19 cellular contexts compared by ENCODE assay signal in the genomic region with DNA sequence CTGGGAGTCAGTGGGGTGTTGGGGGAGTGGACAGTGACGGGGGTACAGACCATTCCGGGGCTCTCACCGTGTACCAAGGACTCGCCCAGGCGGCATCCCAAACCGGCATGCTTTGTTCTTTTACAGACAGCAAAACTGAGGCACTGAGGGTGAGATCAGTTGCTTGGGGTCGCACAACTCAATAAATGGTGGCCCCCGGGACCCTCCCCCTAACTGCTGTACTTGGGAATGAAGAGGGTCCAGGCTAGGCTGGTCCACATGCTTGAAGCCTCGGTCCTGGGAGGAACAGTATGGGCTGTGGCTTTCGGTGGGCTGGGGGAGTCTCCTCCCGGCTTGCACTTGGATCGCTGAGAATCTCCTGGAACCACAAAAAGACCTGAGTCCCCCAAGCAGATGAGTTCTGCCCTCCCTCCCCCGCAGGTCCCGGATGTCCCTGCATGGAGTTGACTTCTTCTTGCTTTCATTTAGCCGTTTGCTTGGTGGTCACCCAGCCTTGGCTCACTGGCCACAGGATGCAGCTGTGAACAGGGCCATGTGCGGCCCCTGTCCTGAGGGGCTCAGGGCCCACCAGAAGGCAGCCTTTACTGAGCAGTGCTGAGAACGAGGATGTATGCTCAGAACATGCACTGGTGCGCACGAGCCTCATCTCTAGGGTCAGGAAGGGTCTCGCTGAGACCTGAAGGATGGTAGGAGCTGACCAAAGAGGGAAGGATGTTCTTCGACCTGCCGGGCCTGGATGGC. TPM values are rescaled to one million over a fixed set of nuclear protein-coding genes. Genes with fewer than 3 reads are reported as not detected.
"Had no signal": no experiment of that assay in that cellular context is flagged by ENCODE, and none has a peak within 500 bp of the region (broad histone marks: within the 10 kb centered on the region; RNA-seq: fewer than 3 reads in every experiment).

No MANE protein-coding gene starts in this region.

- H3K27ac ChIP-seq: ascending aorta, gastrocnemius medialis, parathyroid adenoma, tibial artery had no signal

- H3K36me3 ChIP-seq: ascending aorta, gastrocnemius medialis, tibial artery had no signal

- DNase-seq: activated CD4-positive, alpha-beta T cell treated with anti-CD3 and anti-CD28 coated beads for 1 hour; activated effector memory CD4-positive, alpha-beta T cell treated with anti-CD3 and anti-CD28 coated beads, Interleukin-2, amount 50 U/mL, for 16 hours; activated naive CD4-positive, alpha-beta T cell treated with anti-CD3 and anti-CD28 coated beads, Interleukin-2, amount 50 U/mL, for 16 hours; activated T-cell treated with anti-CD3 and anti-CD28 coated beads, Interleukin-2, amount 50 U/mL, for 72 hours; cerebellar nuclear complex; cortex of kidney; effector CD4-positive, alpha-beta T cell; head of caudate nucleus; naive B cell; stimulated activated CD4-positive, alpha-beta T cell treated with anti-CD3 and anti-CD28 coated beads, Interleukin-4, amount 100 ng/mL, for 4 hours; stimulated activated naive CD4-positive, alpha-beta T cell; T1000; tibial artery had no signal

- ATAC-seq: activated T-cell treated with anti-CD3 and anti-CD28 coated beads, Interleukin-2, amount 50 U/mL, for 72 hours; gastrocnemius medialis; mucosa of descending colon; sciatic nerve had no signal

- H3K79me2 ChIP-seq: parathyroid adenoma had no signal

- H2AFZ ChIP-seq: parathyroid adenoma had no signal

- H3K9ac ChIP-seq: parathyroid adenoma had no signal

- H3K4me1 ChIP-seq: ascending aorta, gastrocnemius medialis, parathyroid adenoma had no signal

- H3K27me3 ChIP-seq: ascending aorta had no signal

- FAIRE-seq: bronchial epithelial cell had no signal

- H3K9me3 ChIP-seq: ascending aorta, gastrocnemius medialis, mucosa of descending colon, tibial artery had no signal

- H3K4me3 ChIP-seq: ascending aorta, gastrocnemius medialis, mucosa of descending colon, tibial artery had no signal

RNA-seq across cellular contexts. Expression of a gene that starts 4.2 kb away (rescaled TPM):
- total RNA-seq: bronchial epithelial cell had no signal
